In the genomic region with DNA sequence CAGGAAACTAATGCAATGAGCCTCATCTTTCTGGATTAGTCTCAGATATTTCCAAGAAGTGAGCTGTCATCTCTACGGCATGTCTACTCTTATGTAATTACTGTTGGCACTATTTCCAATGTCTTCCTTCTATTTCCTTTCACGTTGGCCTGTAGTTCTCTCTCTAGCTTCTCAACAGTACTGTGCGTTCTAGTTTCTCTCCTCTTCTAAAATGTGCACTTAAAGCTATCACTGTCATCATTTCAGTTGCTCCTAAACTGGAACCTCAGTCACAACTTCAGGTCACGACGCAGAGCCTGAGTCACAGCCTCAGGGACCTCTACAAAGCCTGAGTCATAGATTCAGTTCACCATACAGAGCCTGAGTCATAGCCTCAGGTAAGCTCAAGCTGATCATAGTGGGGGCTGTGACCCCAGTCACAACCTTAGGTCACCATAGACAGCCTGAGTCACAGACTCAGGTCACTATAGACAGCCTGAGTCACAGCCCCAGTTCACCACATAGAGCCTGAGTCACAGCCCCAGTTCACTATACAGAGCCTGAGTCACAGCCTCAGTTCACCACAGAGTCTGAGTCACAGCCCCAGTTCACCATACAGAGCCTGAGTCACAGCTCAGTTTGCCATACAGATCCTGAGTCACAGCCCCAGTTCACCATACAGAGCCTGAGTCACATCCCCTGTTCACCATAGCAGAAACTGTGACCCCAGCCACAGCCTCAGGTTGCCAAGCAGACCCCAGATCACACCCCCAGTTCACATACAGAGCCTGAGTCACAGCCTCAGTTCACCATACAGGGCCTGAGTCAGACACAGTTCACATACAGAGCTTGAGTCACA, we compare ENCODE assay signal across 8 cellular contexts. TPM values are rescaled to one million over a fixed set of nuclear protein-coding genes. Genes with fewer than 3 reads are reported as not detected.
DNase-seq lines count a peak whose midpoint lies in the region; ATAC-seq and TF ChIP-seq lines count a peak whose summit lies in the region.

No MANE protein-coding gene starts in this region.

- intact Hi-C loops in activated B cell treated with CpG ODN at 0.5 μM for 24 hours (cut with micrococcal nuclease) (no loop called here), gastrocnemius medialis (cut with DNase I; ENCODE audit: low total_unique reads) (no loop called here)

- H3K27me3 Mint-ChIP-seq in activated B cell treated with CpG ODN at 0.5 μM for 24 hours, result peaks cover 11% of the 10 kb centered on the region
- H3K27me3 Mint-ChIP-seq in progenitor cell of endocrine pancreas, result peaks cover 15% of the 10 kb centered on the region
- H3K27me3 Mint-ChIP-seq in WTC11 (ENCODE audit: low read depth), result no peaks in the 10 kb centered on the region; the same call in 1 of the 2 replicates

- H3K4me3 Mint-ChIP-seq in activated B cell treated with CpG ODN at 0.5 μM for 24 hours (no peak overlapping the region), progenitor cell of endocrine pancreas (ENCODE audit: low read depth) (no peak overlapping the region), WTC11 (no peak overlapping the region)

- DNase-seq in GM03348 (ENCODE audit: low spot score) (peak; percentile 51), activated B cell treated with CpG ODN at 0.5 μM for 24 hours (no peak), gastrocnemius medialis (peak; percentile 43 to 82), progenitor cell of endocrine pancreas (ENCODE audit: low spot score, unreplicated experiment) (no peak), WTC11 (ENCODE audit: low spot score) (no peak)

- CTCF ChIA-PET in activated B cell treated with CpG ODN at 0.5 μM for 24 hours (lab: Charles Lee) (no interaction called here), WTC11 (lab: Charles Lee) (interaction anchor here (1.0 kb wide), 1 partner anchor 19 kb away, joined by 5 read pairs; no protein-coding TSS in a partner anchor)

- H3K4me1 ChIP-seq in esophagus (ENCODE audit: control insufficient read depth in 2 of 2, insufficient read depth in 2 of 2, low read length in 1 of 2) (peaks cover 0 to 5% of the 10 kb centered on the region in 2 donors), gastrocnemius medialis (peaks cover 15 to 30% of the 10 kb centered on the region in 2 donors)

- H3K27ac ChIP-seq in esophagus (ENCODE audit: low read depth in 2 of 2, low read length in 1 of 2) (peak overlapping the region; percentile 65 to 97), gastrocnemius medialis (peak overlapping the region; percentile 85 to 90 (median 86))

- H3K4me1 Mint-ChIP-seq in activated B cell treated with CpG ODN at 0.5 μM for 24 hours (no peaks in the 10 kb centered on the region), progenitor cell of endocrine pancreas (ENCODE audit: low read depth) (no peaks in the 10 kb centered on the region), WTC11 (no peaks in the 10 kb centered on the region)

- H3K36me3 ChIP-seq in esophagus (ENCODE audit: control insufficient read depth in 2 of 2, insufficient read depth in 2 of 2, low read length in 1 of 2), result peaks cover 0 to 2% of the 10 kb centered on the region in 2 donors
- no peaks in the 10 kb centered on the region for H3K36me3 ChIP-seq in gastrocnemius medialis

- in situ Hi-C loops in gastrocnemius medialis (cut with MboI; ENCODE audit: low sequenced_read_pairs in 4 of 4), result loop anchor here in 1 of 4 donors (10.0 kb wide), 1 partner anchor 170 kb away; no protein-coding TSS in a partner anchor

- ATAC-seq in activated B cell treated with CpG ODN at 0.5 μM for 24 hours (ENCODE audit: low read depth) (peak; percentile 28), gastrocnemius medialis (peak; percentile 85 to 92), GM18907 (IDR thresholded peaks at IDR 0.05; ENCODE audit: unreplicated experiment) (no peak), GM18861 (IDR thresholded peaks at IDR 0.05; ENCODE audit: unreplicated experiment) (no peak), WTC11 (no peak)

- no peaks in the 10 kb centered on the region for H3K9me3 ChIP-seq in esophagus (ENCODE audit: control insufficient read depth in 2 of 2, insufficient read depth in 1 of 2, low read depth in 1 of 2, low read length in 1 of 2)
- no peaks in the 10 kb centered on the region for H3K9me3 ChIP-seq in gastrocnemius medialis

- no peak for TF ChIP-seq CTCF in activated B cell treated with CpG ODN at 0.5 μM for 24 hours (IDR thresholded peaks at IDR 0.05)
- TF ChIP-seq CTCF in gastrocnemius medialis (IDR thresholded peaks at IDR 0.05 in 4 of 5, conservative IDR thresholded peaks at IDR 0.05 in 1 of 5), result no peak
- TF ChIP-seq CTCF in progenitor cell of endocrine pancreas (IDR thresholded peaks at IDR 0.05; ENCODE audit: unreplicated experiment), result no peak
- TF ChIP-seq CTCF in WTC11 (IDR thresholded peaks at IDR 0.05), result no peak

- H3K27me3 ChIP-seq in esophagus (ENCODE audit: control insufficient read depth in 1 of 2, insufficient read depth in 2 of 2, low read length in 2 of 2), result no peaks in the 10 kb centered on the region
- H3K27me3 ChIP-seq in gastrocnemius medialis, result no peaks in the 10 kb centered on the region

- H3K27ac Mint-ChIP-seq in activated B cell treated with CpG ODN at 0.5 μM for 24 hours, result no peak overlapping the region
- H3K27ac Mint-ChIP-seq in progenitor cell of endocrine pancreas, result no peak overlapping the region
- H3K27ac Mint-ChIP-seq in WTC11, result no peak overlapping the region

- WGBS in esophagus, 2 donors, result 24 to 42% methylated on average over 5 of the region's 5 CpGs

- peak in 1 of 2 donors; percentile 30 for TF ChIP-seq POLR2A in gastrocnemius medialis (IDR thresholded peaks at IDR 0.05)

- H3K36me3 Mint-ChIP-seq in activated B cell treated with CpG ODN at 0.5 μM for 24 hours (ENCODE audit: low read depth) (no peaks in the 10 kb centered on the region), progenitor cell of endocrine pancreas (ENCODE audit: insufficient read depth) (no peaks in the 10 kb centered on the region), WTC11 (no peaks in the 10 kb centered on the region)

- POLR2A ChIA-PET in activated B cell treated with CpG ODN at 0.5 μM for 24 hours (lab: Charles Lee), result no interaction called here
- POLR2A ChIA-PET in WTC11 (lab: Charles Lee), result no interaction called here

- H3K9me3 Mint-ChIP-seq in activated B cell treated with CpG ODN at 0.5 μM for 24 hours (no peaks in the 10 kb centered on the region), progenitor cell of endocrine pancreas (ENCODE audit: low read depth) (no peaks in the 10 kb centered on the region), WTC11 (no peaks in the 10 kb centered on the region)

- no peak overlapping the region for H3K4me3 ChIP-seq in esophagus (ENCODE audit: low read depth in 1 of 2, low read length in 2 of 2)
- H3K4me3 ChIP-seq in gastrocnemius medialis, result no peak overlapping the region

TF ChIP-seq in WTC11, 78 proteins besides CTCF, POLR2A, EP300 and RAD21:
- TF ChIP-seq, protein P1, sequence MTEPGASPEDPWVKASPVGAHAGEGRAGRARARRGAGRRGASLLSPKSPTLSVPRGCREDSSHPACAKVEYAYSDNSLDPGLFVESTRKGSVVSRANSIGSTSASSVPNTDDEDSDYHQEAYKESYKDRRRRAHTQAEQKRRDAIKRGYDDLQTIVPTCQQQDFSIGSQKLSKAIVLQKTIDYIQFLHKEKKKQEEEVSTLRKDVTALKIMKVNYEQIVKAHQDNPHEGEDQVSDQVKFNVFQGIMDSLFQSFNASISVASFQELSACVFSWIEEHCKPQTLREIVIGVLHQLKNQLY (CRISPR knock-in tag; IDR thresholded peaks at IDR 0.05), result no peak
- TF ChIP-seq, protein P2, sequence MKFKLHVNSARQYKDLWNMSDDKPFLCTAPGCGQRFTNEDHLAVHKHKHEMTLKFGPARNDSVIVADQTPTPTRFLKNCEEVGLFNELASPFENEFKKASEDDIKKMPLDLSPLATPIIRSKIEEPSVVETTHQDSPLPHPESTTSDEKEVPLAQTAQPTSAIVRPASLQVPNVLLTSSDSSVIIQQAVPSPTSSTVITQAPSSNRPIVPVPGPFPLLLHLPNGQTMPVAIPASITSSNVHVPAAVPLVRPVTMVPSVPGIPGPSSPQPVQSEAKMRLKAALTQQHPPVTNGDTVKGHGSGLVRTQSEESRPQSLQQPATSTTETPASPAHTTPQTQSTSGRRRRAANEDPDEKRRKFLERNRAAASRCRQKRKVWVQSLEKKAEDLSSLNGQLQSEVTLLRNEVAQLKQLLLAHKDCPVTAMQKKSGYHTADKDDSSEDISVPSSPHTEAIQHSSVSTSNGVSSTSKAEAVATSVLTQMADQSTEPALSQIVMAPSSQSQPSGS (CRISPR knock-in tag; IDR thresholded peaks at IDR 0.05; ENCODE audit: borderline replicate concordance, low read depth), result no peak
- TF ChIP-seq SMAD4 (CRISPR knock-in tag; IDR thresholded peaks at IDR 0.05) (no peak), ZNF263 (CRISPR knock-in tag; IDR thresholded peaks at IDR 0.05; ENCODE audit: low read depth) (no peak), HMGA2 (CRISPR knock-in tag; IDR thresholded peaks at IDR 0.05) (no peak), NFE2L1 (CRISPR knock-in tag; IDR thresholded peaks at IDR 0.05) (no peak), FOXK1 (CRISPR knock-in tag; IDR thresholded peaks at IDR 0.05) (no peak)

RNA-seq across cellular contexts. Expression of a gene that starts 13.0 kb away (rescaled TPM):
- total RNA-seq in activated B cell treated with CpG ODN at 0.5 μM for 24 hours, result 0.05 TPM in 1 of 2 replicates, not detected in the other
- polyA plus RNA-seq in esophagus, result 1 to 10 TPM; 2.3 to 3.6 TPM
- total RNA-seq in gastrocnemius medialis, result 10 to 100 TPM in 3 of 4 donors, 1 to 10 TPM in 1; 6.8 to 29.4 (median 15.5) TPM
- total RNA-seq in progenitor cell of endocrine pancreas, result 1.2 TPM in 2 replicates
- total RNA-seq in WTC11 (2021), result 1.1 to 1.5 TPM (median 1.3 TPM) in 3 replicates

Comparison
In these comparisons a context has a peak if more than half of its experiments do, and no peak if none do; other contexts are left out.
1. DNase-seq: peak in GM03348 (single experiment) and gastrocnemius medialis (2 of 2); none in activated B cell treated with CpG ODN at 0.5 μM for 24 hours (single experiment), progenitor cell of endocrine pancreas (single experiment) and WTC11 (single experiment).
2. ATAC-seq: peak in activated B cell treated with CpG ODN at 0.5 μM for 24 hours (single experiment) and gastrocnemius medialis (2 of 2); none in GM18907 (single experiment), GM18861 (single experiment) and WTC11 (single experiment).